1 cellular context compared by ENCODE assay signal in genomic region chr19:48110350-48110966, GRCh38.
TF ChIP-seq lines count a peak whose summit lies in the region.

A gene with protein sequence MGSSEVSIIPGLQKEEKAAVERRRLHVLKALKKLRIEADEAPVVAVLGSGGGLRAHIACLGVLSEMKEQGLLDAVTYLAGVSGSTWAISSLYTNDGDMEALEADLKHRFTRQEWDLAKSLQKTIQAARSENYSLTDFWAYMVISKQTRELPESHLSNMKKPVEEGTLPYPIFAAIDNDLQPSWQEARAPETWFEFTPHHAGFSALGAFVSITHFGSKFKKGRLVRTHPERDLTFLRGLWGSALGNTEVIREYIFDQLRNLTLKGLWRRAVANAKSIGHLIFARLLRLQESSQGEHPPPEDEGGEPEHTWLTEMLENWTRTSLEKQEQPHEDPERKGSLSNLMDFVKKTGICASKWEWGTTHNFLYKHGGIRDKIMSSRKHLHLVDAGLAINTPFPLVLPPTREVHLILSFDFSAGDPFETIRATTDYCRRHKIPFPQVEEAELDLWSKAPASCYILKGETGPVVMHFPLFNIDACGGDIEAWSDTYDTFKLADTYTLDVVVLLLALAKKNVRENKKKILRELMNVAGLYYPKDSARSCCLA (minus strand): TSS chr19:48110817. CDS start chr19:48106529, 4,288 bp downstream.

TF ChIP-seq in HEK293, 187 proteins besides CTCF, POLR2A, EP300 and RAD21 (continued from another document and continues in another):
- TF ChIP-seq GLI2 (tag by site-specific recombination; IDR thresholded peaks at IDR 0.05; ENCODE audit: borderline replicate concordance, low read depth) (no peak), ZSCAN23 (tag by site-specific recombination; IDR thresholded peaks at IDR 0.05) (no peak), KLF7 (tag by site-specific recombination; IDR thresholded peaks at IDR 0.05; ENCODE audit: borderline replicate concordance) (no peak), ZBTB49 (tag by site-specific recombination; IDR thresholded peaks at IDR 0.05; ENCODE audit: low read depth) (no peak), SP3 (tag by site-specific recombination; IDR thresholded peaks at IDR 0.05) (no peak), ZNF248 (tag by site-specific recombination; IDR thresholded peaks at IDR 0.05) (no peak), ZNF19 (tag by site-specific recombination; IDR thresholded peaks at IDR 0.05; ENCODE audit: low read depth) (no peak), ZNF792 (tag by site-specific recombination; IDR thresholded peaks at IDR 0.05) (no peak), ZNF155 (tag by site-specific recombination; IDR thresholded peaks at IDR 0.05) (no peak), ZNF239 (tag by site-specific recombination; IDR thresholded peaks at IDR 0.05) (no peak), ZNF624 (tag by site-specific recombination; IDR thresholded peaks at IDR 0.05) (no peak), ZNF629 (tag by site-specific recombination; IDR thresholded peaks at IDR 0.05) (peak; percentile 83), WT1 (tag by site-specific recombination; IDR thresholded peaks at IDR 0.05) (no peak), ZNF114 (tag by site-specific recombination; IDR thresholded peaks at IDR 0.05) (no peak), EGR2 (tag by site-specific recombination; IDR thresholded peaks at IDR 0.05; ENCODE audit: low read depth) (no peak), HOXC10 (CRISPR knock-in tag; IDR thresholded peaks at IDR 0.05) (no peak), HOXD13 (CRISPR knock-in tag; IDR thresholded peaks at IDR 0.05; ENCODE audit: borderline replicate concordance) (no peak), ZNF501 (tag by site-specific recombination; IDR thresholded peaks at IDR 0.05) (no peak; the same call in 1 of the 2 replicates), ZNF639 (tag by site-specific recombination; IDR thresholded peaks at IDR 0.05) (no peak), ZNF121 (tag by site-specific recombination; IDR thresholded peaks at IDR 0.05) (no peak), ZNF350 (tag by site-specific recombination; IDR thresholded peaks at IDR 0.05) (no peak), BCL11B (tag by site-specific recombination; IDR thresholded peaks at IDR 0.05; ENCODE audit: low read depth) (no peak), KLF1 (tag by site-specific recombination; IDR thresholded peaks at IDR 0.05) (no peak), ZNF623 (tag by site-specific recombination; IDR thresholded peaks at IDR 0.05) (no peak), SCRT1 (tag by site-specific recombination; IDR thresholded peaks at IDR 0.05; ENCODE audit: borderline replicate concordance) (no peak), ZNF785 (tag by site-specific recombination; IDR thresholded peaks at IDR 0.05) (no peak), ZNF404 (tag by site-specific recombination; IDR thresholded peaks at IDR 0.05) (no peak), ZNF169 (tag by site-specific recombination; IDR thresholded peaks at IDR 0.05) (no peak), KLF9 (tag by site-specific recombination; IDR thresholded peaks at IDR 0.05; ENCODE audit: low read depth) (peak; percentile 16; the same call in 1 of the 2 replicates), ZNF707 (tag by site-specific recombination; IDR thresholded peaks at IDR 0.05) (no peak), ZNF654 (tag by site-specific recombination; IDR thresholded peaks at IDR 0.05; ENCODE audit: low read depth) (no peak), ZFP37 (tag by site-specific recombination; IDR thresholded peaks at IDR 0.05) (0 out of 2 replicates have a peak, but pooled peaks have one; percentile 44), ZNF37A (tag by site-specific recombination; IDR thresholded peaks at IDR 0.05) (no peak)
- TF ChIP-seq, protein P1, sequence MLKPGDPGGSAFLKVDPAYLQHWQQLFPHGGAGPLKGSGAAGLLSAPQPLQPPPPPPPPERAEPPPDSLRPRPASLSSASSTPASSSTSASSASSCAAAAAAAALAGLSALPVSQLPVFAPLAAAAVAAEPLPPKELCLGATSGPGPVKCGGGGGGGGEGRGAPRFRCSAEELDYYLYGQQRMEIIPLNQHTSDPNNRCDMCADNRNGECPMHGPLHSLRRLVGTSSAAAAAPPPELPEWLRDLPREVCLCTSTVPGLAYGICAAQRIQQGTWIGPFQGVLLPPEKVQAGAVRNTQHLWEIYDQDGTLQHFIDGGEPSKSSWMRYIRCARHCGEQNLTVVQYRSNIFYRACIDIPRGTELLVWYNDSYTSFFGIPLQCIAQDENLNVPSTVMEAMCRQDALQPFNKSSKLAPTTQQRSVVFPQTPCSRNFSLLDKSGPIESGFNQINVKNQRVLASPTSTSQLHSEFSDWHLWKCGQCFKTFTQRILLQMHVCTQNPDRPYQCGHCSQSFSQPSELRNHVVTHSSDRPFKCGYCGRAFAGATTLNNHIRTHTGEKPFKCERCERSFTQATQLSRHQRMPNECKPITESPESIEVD (tag by site-specific recombination; IDR thresholded peaks at IDR 0.05), result no peak
- TF ChIP-seq, protein P2, sequence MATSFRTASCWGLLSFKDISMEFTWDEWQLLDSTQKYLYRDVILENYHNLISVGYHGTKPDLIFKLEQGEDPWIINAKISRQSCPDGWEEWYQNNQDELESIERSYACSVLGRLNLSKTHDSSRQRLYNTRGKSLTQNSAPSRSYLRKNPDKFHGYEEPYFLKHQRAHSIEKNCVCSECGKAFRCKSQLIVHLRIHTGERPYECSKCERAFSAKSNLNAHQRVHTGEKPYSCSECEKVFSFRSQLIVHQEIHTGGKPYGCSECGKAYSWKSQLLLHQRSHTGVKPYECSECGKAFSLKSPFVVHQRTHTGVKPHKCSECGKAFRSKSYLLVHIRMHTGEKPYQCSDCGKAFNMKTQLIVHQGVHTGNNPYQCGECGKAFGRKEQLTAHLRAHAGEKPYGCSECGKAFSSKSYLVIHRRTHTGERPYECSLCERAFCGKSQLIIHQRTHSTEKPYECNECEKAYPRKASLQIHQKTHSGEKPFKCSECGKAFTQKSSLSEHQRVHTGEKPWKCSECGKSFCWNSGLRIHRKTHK (tag by site-specific recombination; IDR thresholded peaks at IDR 0.05), result no peak
- TF ChIP-seq, protein P3, sequence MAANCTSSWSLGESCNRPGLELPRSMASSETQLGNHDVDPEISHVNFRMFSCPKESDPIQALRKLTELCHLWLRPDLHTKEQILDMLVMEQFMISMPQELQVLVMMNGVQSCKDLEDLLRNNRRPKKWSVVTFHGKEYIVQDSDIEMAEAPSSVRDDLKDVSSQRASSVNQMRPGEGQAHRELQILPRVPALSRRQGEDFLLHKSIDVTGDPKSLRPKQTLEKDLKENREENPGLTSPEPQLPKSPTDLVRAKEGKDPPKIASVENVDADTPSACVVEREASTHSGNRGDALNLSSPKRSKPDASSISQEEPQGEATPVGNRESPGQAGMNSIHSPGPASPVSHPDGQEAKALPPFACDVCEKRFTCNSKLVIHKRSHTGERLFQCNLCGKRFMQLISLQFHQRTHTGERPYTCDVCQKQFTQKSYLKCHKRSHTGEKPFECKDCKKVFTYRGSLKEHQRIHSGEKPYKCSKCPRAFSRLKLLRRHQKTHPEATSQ (tag by site-specific recombination; IDR thresholded peaks at IDR 0.05), result no peak
- TF ChIP-seq, protein P4, sequence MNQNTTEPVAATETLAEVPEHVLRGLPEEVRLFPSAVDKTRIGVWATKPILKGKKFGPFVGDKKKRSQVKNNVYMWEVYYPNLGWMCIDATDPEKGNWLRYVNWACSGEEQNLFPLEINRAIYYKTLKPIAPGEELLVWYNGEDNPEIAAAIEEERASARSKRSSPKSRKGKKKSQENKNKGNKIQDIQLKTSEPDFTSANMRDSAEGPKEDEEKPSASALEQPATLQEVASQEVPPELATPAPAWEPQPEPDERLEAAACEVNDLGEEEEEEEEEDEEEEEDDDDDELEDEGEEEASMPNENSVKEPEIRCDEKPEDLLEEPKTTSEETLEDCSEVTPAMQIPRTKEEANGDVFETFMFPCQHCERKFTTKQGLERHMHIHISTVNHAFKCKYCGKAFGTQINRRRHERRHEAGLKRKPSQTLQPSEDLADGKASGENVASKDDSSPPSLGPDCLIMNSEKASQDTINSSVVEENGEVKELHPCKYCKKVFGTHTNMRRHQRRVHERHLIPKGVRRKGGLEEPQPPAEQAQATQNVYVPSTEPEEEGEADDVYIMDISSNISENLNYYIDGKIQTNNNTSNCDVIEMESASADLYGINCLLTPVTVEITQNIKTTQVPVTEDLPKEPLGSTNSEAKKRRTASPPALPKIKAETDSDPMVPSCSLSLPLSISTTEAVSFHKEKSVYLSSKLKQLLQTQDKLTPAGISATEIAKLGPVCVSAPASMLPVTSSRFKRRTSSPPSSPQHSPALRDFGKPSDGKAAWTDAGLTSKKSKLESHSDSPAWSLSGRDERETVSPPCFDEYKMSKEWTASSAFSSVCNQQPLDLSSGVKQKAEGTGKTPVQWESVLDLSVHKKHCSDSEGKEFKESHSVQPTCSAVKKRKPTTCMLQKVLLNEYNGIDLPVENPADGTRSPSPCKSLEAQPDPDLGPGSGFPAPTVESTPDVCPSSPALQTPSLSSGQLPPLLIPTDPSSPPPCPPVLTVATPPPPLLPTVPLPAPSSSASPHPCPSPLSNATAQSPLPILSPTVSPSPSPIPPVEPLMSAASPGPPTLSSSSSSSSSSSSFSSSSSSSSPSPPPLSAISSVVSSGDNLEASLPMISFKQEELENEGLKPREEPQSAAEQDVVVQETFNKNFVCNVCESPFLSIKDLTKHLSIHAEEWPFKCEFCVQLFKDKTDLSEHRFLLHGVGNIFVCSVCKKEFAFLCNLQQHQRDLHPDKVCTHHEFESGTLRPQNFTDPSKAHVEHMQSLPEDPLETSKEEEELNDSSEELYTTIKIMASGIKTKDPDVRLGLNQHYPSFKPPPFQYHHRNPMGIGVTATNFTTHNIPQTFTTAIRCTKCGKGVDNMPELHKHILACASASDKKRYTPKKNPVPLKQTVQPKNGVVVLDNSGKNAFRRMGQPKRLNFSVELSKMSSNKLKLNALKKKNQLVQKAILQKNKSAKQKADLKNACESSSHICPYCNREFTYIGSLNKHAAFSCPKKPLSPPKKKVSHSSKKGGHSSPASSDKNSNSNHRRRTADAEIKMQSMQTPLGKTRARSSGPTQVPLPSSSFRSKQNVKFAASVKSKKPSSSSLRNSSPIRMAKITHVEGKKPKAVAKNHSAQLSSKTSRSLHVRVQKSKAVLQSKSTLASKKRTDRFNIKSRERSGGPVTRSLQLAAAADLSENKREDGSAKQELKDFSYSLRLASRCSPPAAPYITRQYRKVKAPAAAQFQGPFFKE (tag by site-specific recombination; IDR thresholded peaks at IDR 0.05; ENCODE audit: borderline replicate concordance), result no peak
- TF ChIP-seq, protein P5, sequence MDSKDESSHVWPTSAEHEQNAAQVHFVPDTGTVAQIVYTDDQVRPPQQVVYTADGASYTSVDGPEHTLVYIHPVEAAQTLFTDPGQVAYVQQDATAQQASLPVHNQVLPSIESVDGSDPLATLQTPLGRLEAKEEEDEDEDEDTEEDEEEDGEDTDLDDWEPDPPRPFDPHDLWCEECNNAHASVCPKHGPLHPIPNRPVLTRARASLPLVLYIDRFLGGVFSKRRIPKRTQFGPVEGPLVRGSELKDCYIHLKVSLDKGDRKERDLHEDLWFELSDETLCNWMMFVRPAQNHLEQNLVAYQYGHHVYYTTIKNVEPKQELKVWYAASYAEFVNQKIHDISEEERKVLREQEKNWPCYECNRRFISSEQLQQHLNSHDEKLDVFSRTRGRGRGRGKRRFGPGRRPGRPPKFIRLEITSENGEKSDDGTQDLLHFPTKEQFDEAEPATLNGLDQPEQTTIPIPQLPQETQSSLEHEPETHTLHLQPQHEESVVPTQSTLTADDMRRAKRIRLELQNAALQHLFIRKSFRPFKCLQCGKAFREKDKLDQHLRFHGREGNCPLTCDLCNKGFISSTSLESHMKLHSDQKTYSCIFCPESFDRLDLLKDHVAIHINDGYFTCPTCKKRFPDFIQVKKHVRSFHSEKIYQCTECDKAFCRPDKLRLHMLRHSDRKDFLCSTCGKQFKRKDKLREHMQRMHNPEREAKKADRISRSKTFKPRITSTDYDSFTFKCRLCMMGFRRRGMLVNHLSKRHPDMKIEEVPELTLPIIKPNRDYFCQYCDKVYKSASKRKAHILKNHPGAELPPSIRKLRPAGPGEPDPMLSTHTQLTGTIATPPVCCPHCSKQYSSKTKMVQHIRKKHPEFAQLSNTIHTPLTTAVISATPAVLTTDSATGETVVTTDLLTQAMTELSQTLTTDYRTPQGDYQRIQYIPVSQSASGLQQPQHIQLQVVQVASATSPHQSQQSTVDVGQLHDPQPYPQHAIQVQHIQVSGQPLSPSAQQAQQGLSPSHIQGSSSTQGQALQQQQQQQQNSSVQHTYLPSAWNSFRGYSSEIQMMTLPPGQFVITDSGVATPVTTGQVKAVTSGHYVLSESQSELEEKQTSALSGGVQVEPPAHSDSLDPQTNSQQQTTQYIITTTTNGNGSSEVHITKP (tag by site-specific recombination; IDR thresholded peaks at IDR 0.05), result peak; percentile 69
- TF ChIP-seq, protein P6, sequence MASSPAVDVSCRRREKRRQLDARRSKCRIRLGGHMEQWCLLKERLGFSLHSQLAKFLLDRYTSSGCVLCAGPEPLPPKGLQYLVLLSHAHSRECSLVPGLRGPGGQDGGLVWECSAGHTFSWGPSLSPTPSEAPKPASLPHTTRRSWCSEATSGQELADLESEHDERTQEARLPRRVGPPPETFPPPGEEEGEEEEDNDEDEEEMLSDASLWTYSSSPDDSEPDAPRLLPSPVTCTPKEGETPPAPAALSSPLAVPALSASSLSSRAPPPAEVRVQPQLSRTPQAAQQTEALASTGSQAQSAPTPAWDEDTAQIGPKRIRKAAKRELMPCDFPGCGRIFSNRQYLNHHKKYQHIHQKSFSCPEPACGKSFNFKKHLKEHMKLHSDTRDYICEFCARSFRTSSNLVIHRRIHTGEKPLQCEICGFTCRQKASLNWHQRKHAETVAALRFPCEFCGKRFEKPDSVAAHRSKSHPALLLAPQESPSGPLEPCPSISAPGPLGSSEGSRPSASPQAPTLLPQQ (tag by site-specific recombination; IDR thresholded peaks at IDR 0.05), result peak; percentile 79
